In the genomic region with DNA sequence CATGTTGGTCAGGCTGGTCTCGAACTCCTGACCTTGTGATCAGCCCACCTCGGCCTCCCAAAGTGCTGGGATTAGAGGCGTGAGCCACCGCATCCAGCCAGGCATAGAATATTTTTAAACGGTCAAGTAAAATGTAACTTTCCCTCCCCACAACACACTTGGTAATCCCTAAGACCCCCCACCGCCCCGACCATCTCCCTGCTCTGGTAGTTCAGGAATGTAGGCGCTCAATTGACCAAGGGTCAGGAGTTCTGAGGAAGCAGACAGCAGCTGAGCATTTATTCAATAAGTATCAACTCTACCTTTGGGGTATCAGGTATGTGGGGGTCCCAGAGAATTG, we compare ENCODE assay signal across 1 cellular context.
TF ChIP-seq lines count a peak whose summit lies in the region.

No MANE protein-coding gene starts in this region.

TF ChIP-seq in liver, 16 proteins besides CTCF, POLR2A, EP300 and RAD21 (continued from another document):
- TF ChIP-seq REST (IDR thresholded peaks at IDR 0.05) (no peak), NR2F2 (IDR thresholded peaks at IDR 0.05) (no peak), HNF4G (IDR thresholded peaks at IDR 0.05) (no peak), YY1 (IDR thresholded peaks at IDR 0.05) (no peak), HNF4A (conservative IDR thresholded peaks at IDR 0.05) (no peak), EGR1 (IDR thresholded peaks at IDR 0.05; ENCODE audit: low read depth in 2 of 2) (no peak)
- TF ChIP-seq, protein P1, sequence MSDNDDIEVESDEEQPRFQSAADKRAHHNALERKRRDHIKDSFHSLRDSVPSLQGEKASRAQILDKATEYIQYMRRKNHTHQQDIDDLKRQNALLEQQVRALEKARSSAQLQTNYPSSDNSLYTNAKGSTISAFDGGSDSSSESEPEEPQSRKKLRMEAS (IDR thresholded peaks at IDR 0.05), result no peak
